Comparison of ENCODE assay signal across 16 cellular contexts in the genomic region with DNA sequence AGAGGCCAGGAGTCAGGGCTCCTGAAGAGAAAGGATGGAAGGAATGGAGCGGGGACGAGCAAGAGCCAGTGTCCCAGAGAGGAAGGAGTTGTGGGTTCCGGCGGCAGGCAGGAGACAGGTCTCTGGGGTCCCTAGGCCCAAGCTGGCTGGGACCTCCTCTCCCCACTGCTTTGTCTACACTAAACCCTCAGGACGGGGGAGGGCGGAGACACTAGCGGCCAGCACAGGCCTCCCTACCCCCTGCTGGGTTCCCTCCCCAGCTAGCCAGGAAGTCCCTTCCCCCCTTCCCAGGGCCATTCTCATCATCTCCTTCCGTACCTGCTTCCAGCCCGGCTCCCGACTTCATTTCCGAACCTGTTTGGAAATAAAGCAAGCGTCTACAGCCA.
A peak's percentile ranks its signal among the peaks of the same experiment; 100 is the strongest.
DNase-seq lines count a peak whose midpoint lies in the region; ATAC-seq, FAIRE-seq and TF ChIP-seq lines count a peak whose summit lies in the region.
"Had no signal": no experiment of that assay in that cellular context is flagged by ENCODE, and none has a peak within 500 bp of the region (broad histone marks: within the 10 kb centered on the region; RNA-seq: fewer than 3 reads in every experiment).

No MANE protein-coding gene starts in this region.

- no peak overlapping the region; the same call in none of the 2 replicates for H3K18ac ChIP-seq in H1 (ENCODE audit: extremely low read depth, low read length)

- no peak overlapping the region for H3K4me2 ChIP-seq in HepG2 (ENCODE audit: low read depth, low read length)
- 0 out of 4 replicates have a peak overlapping the region, but pooled peaks of 1 of the 2 experiments have one; percentile 14 for H3K4me2 ChIP-seq in H1 (ENCODE audit: insufficient read depth in 1 of 2, low read depth in 2 of 2, low read length in 2 of 2)
- H3K4me2 ChIP-seq: A549 had no signal

- H4K8ac ChIP-seq in H1 (ENCODE audit: extremely low read depth, insufficient read depth, low read length), result peak overlapping the region; percentile 45; the same call in 1 of the 2 replicates

- H3K4me1 Mint-ChIP-seq in T-helper 2 cell treated with Interferon-gamma antibody and Interleukin-4, amounts not matched to agents 5 μg/mL and 100 μg/mL, for 36 hours (ENCODE audit: low read depth), result no peaks in the 10 kb centered on the region

- H3K4me3 Mint-ChIP-seq in T-helper 2 cell treated with Interferon-gamma antibody and Interleukin-4, amounts not matched to agents 5 μg/mL and 100 μg/mL, for 36 hours, result no peak overlapping the region

- peak overlapping the region; percentile 90; the same call in 1 of the 2 replicates for H2BK12ac ChIP-seq in H1 (ENCODE audit: low read depth, low read length)

- no peaks in the 10 kb centered on the region for H3K36me3 ChIP-seq in right lobe of liver
- H3K36me3 ChIP-seq in HepG2 (replicated peaks in 1 of 2; ENCODE audit: control insufficient read depth in 1 of 2, insufficient read depth in 2 of 2, low read length in 2 of 2), result no peaks in the 10 kb centered on the region
- H3K36me3 ChIP-seq in H1 (ENCODE audit: control insufficient read depth in 2 of 4, insufficient read depth in 4 of 4, low read length in 3 of 4), result no peaks in the 10 kb centered on the region
- H3K36me3 ChIP-seq in spleen, result no peaks in the 10 kb centered on the region

- FAIRE-seq in HepG2 (lab: Jason Lieb, UNC), result no peak
- FAIRE-seq in H1 (lab: Jason Lieb, UNC), result no peak
- FAIRE-seq: A549 had no signal

- intact Hi-C loops in right lobe of liver (cut with DNase I), result no loop called here
- intact Hi-C loops in HepG2 (cut with micrococcal nuclease; ENCODE audit: unreplicated experiment), result no loop called here
- intact Hi-C loops in spleen (cut with DNase I; ENCODE audit: low total_unique reads), result loop anchor here (5.0 kb wide), 1 partner anchor 47 kb away; no protein-coding TSS in a partner anchor

- WGBS in right lobe of liver (ENCODE audit: insufficient coverage, low coverage, low lambda C conversion rate, missing lambda C conversion rate), result 70% methylated on average over 4 of the region's 12 CpGs
- WGBS in HepG2 (ENCODE audit: low lambda C conversion rate), result 50% methylated on average over 10 of the region's 12 CpGs
- 84% methylated on average over 6 of the region's 12 CpGs; no CpG with 5 or more reads in 1 of the 2 experiments for WGBS in H1 (ENCODE audit: extremely low coverage in 1 of 2, insufficient coverage in 1 of 2, insufficient read length in 1 of 2, insufficient replicate concordance in 2 of 2, low coverage in 1 of 2, low lambda C conversion rate in 2 of 2, missing lambda C conversion rate in 1 of 2), 2 experiments
- WGBS in spleen, 5 donors, result 67 to 80% (median 70%) methylated on average over 11 to 12 of the region's 12 CpGs

- H4K91ac ChIP-seq in H1 (replicated peaks; ENCODE audit: insufficient read length, low read length), result no peak overlapping the region

- H3K14ac ChIP-seq in H1 (ENCODE audit: insufficient read length), result no peak overlapping the region

- peak overlapping the region; percentile 60; the same call in 1 of the 2 replicates for H2BK5ac ChIP-seq in H1 (ENCODE audit: low read depth, low read length)

- no peak overlapping the region for H3K23ac ChIP-seq in H1 (ENCODE audit: insufficient read length)

- no peaks in the 10 kb centered on the region for H3K27me3 Mint-ChIP-seq in T-helper 2 cell treated with Interferon-gamma antibody and Interleukin-4, amounts not matched to agents 5 μg/mL and 100 μg/mL, for 36 hours (ENCODE audit: low read depth)

- peak overlapping the region; percentile 3 for H3K4ac ChIP-seq in H1 (replicated peaks; ENCODE audit: insufficient read length, low read depth, low read length)

- H2AK5ac ChIP-seq in H1 (ENCODE audit: low read depth, low read length), result no peak overlapping the region; the same call in 1 of the 2 replicates

- TF ChIP-seq CTCF in right lobe of liver (IDR thresholded peaks at IDR 0.05), result no peak
- no peak for TF ChIP-seq CTCF in HepG2 (CRISPR knock-in tag; IDR thresholded peaks at IDR 0.05)
- no peak for TF ChIP-seq CTCF in RWPE1 (conservative IDR thresholded peaks at IDR 0.05; ENCODE audit: low read depth)
- no peak for TF ChIP-seq CTCF in H1 (IDR thresholded peaks at IDR 0.05; ENCODE audit: control extremely low read depth in 1 of 3, insufficient read depth in 1 of 3, low read depth in 1 of 3, low read length in 3 of 3)
- TF ChIP-seq CTCF in spleen (IDR thresholded peaks at IDR 0.05 in 8 of 11, conservative IDR thresholded peaks at IDR 0.05 in 3 of 11), result no peak

- H3K4me1 ChIP-seq in right lobe of liver (no peaks in the 10 kb centered on the region), HepG2 (ENCODE audit: insufficient read depth, low read length) (no peaks in the 10 kb centered on the region), H1 (replicated peaks in 1 of 4; ENCODE audit: control insufficient read depth in 3 of 4, insufficient read depth in 4 of 4, low read length in 3 of 4) (peaks cover 0 to 18% (median 6%) of the 10 kb centered on the region in 4 experiments; a peak in 5 of 7 replicates), spleen (peaks cover 8 to 75% (median 34%) of the 10 kb centered on the region in 6 donors)

- H3K27ac Mint-ChIP-seq in T-helper 2 cell treated with Interferon-gamma antibody and Interleukin-4, amounts not matched to agents 5 μg/mL and 100 μg/mL, for 36 hours, result no peak overlapping the region

- H3K4me3 ChIP-seq in right lobe of liver (no peak overlapping the region), HepG2 (replicated peaks in 1 of 3; ENCODE audit: insufficient read depth in 1 of 3, low read depth in 2 of 3, low read length in 3 of 3) (no peak overlapping the region), H1 (ENCODE audit: extremely low read depth in 1 of 4, insufficient read depth in 2 of 4, low read depth in 3 of 4, low read length in 4 of 4) (no peak overlapping the region), spleen (no peak overlapping the region)
- H3K4me3 ChIP-seq: A549 had no signal

- DNase-seq in right lobe of liver (no peak), HepG2 (ENCODE audit: low spot score) (no peak), RWPE1 (ENCODE audit: low spot score) (no peak), H1 (ENCODE audit: low read depth in 1 of 2, low spot score in 2 of 2) (no peak), spleen (no peak), HEK293T (ENCODE audit: extremely low spot score) (no peak), CD1c-positive myeloid dendritic cell (ENCODE audit: extremely low spot score) (no peak)
- DNase-seq in T-helper 2 cell treated with Interferon-gamma antibody and Interleukin-4, amounts not matched to agents 5 μg/mL and 100 μg/mL, for 36 hours (ENCODE audit: low spot score), result no peak
- DNase-seq: COR-L47, H9, NCI-H1436, NCI-H2029 treated with DMSO at 0.1 percent for 48 hours, NCI-H2171 treated with DMSO at 0.1 percent for 48 hours, NCI-H82 had no signal

- no peak for TF ChIP-seq EP300 in HepG2 (IDR thresholded peaks at IDR 0.05; ENCODE audit: low read depth in 2 of 2, low read length in 2 of 2)
- no peak for TF ChIP-seq EP300 in HepG2 (CRISPR knock-in tag; IDR thresholded peaks at IDR 0.05; ENCODE audit: borderline replicate concordance)
- TF ChIP-seq EP300 in H1 (IDR thresholded peaks at IDR 0.05; ENCODE audit: borderline replicate concordance in 1 of 2, low read depth in 2 of 2, low read length in 2 of 2), result no peak

- H2BK15ac ChIP-seq in H1 (ENCODE audit: low read length), result 0 out of 2 replicates have a peak overlapping the region, but pooled peaks have one; percentile 16

- 0 out of 2 replicates have a peak, but pooled peaks cover 3% of the 10 kb centered on the region for H3K23me2 ChIP-seq in H1 (ENCODE audit: low read depth, low read length)

- H3K9me3 ChIP-seq in right lobe of liver, result no peaks in the 10 kb centered on the region
- no peaks in the 10 kb centered on the region for H3K9me3 ChIP-seq in HepG2 (ENCODE audit: low read length)
- H3K9me3 ChIP-seq in H1 (ENCODE audit: insufficient read depth in 2 of 2, low read depth in 1 of 2, low read length in 1 of 2), result no peaks in the 10 kb centered on the region
- no peaks in the 10 kb centered on the region for H3K9me3 ChIP-seq in spleen
- H3K9me3 ChIP-seq: A549 had no signal

- ATAC-seq in right lobe of liver (peak in 3 of 4 donors; percentile 14 to 42 (median 18)), HepG2 (no peak)
- ATAC-seq: A549 had no signal

- H3K79me2 ChIP-seq in HepG2 (ENCODE audit: insufficient read depth, low read length), result no peaks in the 10 kb centered on the region
- no peaks in the 10 kb centered on the region; a peak in 1 of 4 replicates for H3K79me2 ChIP-seq in H1 (ENCODE audit: control insufficient read depth in 1 of 2, insufficient read depth in 2 of 2, low read length in 2 of 2)

- no TSS peak for BruUV-seq in HepG2 (replicated peaks; lab: Mats Ljungman, UMichigan)

- H2BK20ac ChIP-seq in H1 (ENCODE audit: low read length), result no peak overlapping the region; the same call in 1 of the 2 replicates

- H3K9ac ChIP-seq in HepG2 (ENCODE audit: insufficient read depth, low read depth, low read length) (no peak overlapping the region), H1 (replicated peaks in 1 of 4; ENCODE audit: extremely low read depth in 1 of 4, low read depth in 3 of 4, low read length in 3 of 4) (no peak overlapping the region)

- POLR2A ChIA-PET in HepG2 (lab: Yijun Ruan, JAX) (no interaction called here), RWPE1 (lab: Yijun Ruan, JAX; ENCODE audit: low non-redundant PET) (no interaction called here), H1 (lab: Charles Lee; ENCODE audit: partially characterized antibody) (no interaction called here), HEK293T (lab: Yijun Ruan, JAX) (no interaction called here)

- H3K27ac ChIP-seq in right lobe of liver, result no peak overlapping the region
- no peak overlapping the region for H3K27ac ChIP-seq in HepG2 (ENCODE audit: extremely low read length, insufficient read depth, low read length)
- peak overlapping the region; percentile 15; the same call in 1 of the 2 replicates for H3K27ac ChIP-seq in RWPE1
- no peak overlapping the region for H3K27ac ChIP-seq in H1 (ENCODE audit: low read depth, low read length)
- H3K27ac ChIP-seq in spleen, result peak overlapping the region in 6 of 8 donors; percentile 42 to 84 (median 74)
- H3K27ac ChIP-seq: A549, C4-2B had no signal

- H3K56ac ChIP-seq in H1 (replicated peaks; ENCODE audit: insufficient read length, low read depth, low read length), result no peak overlapping the region

- in situ Hi-C loops in HepG2 (cut with HindIII; ENCODE audit: extremely low pct_ligation_motif_present, low pct_unique_long_range_greater_than_20kb), result loop anchor here (10.0 to 25.0 kb wide), 2 partner anchors 910 to 1727 kb away; no protein-coding TSS in a partner anchor

- peaks cover 2% of the 10 kb centered on the region; the same call in 1 of the 2 replicates for H3K79me1 ChIP-seq in H1 (ENCODE audit: low read depth, low read length)

- H3K27me3 ChIP-seq in right lobe of liver (no peaks in the 10 kb centered on the region), HepG2 (ENCODE audit: control insufficient read depth in 1 of 2, insufficient read depth in 2 of 2, low read length in 2 of 2) (peaks cover 0 to 7% of the 10 kb centered on the region in 2 experiments; a peak in 2 of 5 replicates), H1 (replicated peaks in 1 of 4; ENCODE audit: control insufficient read depth in 3 of 4, extremely low read depth in 1 of 4, insufficient read depth in 3 of 4, low read length in 3 of 4) (no peaks in the 10 kb centered on the region), spleen (replicated peaks in 1 of 7) (peaks cover 0 to 5% (median 0%) of the 10 kb centered on the region in 7 donors)

- TF ChIP-seq POLR2A in right lobe of liver (IDR thresholded peaks at IDR 0.05) (no peak), HepG2 (IDR thresholded peaks at IDR 0.05; ENCODE audit: insufficient read depth in 1 of 2, low read depth in 2 of 2, low read length in 2 of 2) (no peak), H1 (IDR thresholded peaks at IDR 0.05; ENCODE audit: control extremely low read depth in 1 of 2, low read depth in 2 of 2, low read length in 2 of 2) (no peak), spleen (IDR thresholded peaks at IDR 0.05) (no peak)

- CTCF ChIA-PET in HepG2 (lab: Yijun Ruan, JAX; ENCODE audit: low intra/inter-chr PET ratio, low total read pairs), result no interaction called here
- CTCF ChIA-PET in RWPE1 (lab: Yijun Ruan, JAX), result no interaction called here
- CTCF ChIA-PET in H1 (lab: Charles Lee; ENCODE audit: partially characterized antibody), result interaction anchor here (1.1 to 6.5 kb wide), 5 partner anchors 11 to 140 kb away, joined by 3 to 31 read pairs (median 6); no protein-coding TSS in a partner anchor
- CTCF ChIA-PET in HEK293T (lab: Yijun Ruan, JAX), result no interaction called here

- no peak overlapping the region for H4K5ac ChIP-seq in H1 (ENCODE audit: insufficient read length, low read depth, low read length)

- H3K36me3 Mint-ChIP-seq in T-helper 2 cell treated with Interferon-gamma antibody and Interleukin-4, amounts not matched to agents 5 μg/mL and 100 μg/mL, for 36 hours (ENCODE audit: low read depth), result no peaks in the 10 kb centered on the region

- no peak overlapping the region for H2AFZ ChIP-seq in HepG2 (ENCODE audit: low read length)
- H2AFZ ChIP-seq in H1 (ENCODE audit: low read length), result no peak overlapping the region

- no peaks in the 10 kb centered on the region for H3K9me3 Mint-ChIP-seq in T-helper 2 cell treated with Interferon-gamma antibody and Interleukin-4, amounts not matched to agents 5 μg/mL and 100 μg/mL, for 36 hours
- H3K9me3 Mint-ChIP-seq: H9 had no signal

- no peak for TF ChIP-seq RAD21 in HepG2 (CRISPR knock-in tag; IDR thresholded peaks at IDR 0.05)
- TF ChIP-seq RAD21 in H1 (IDR thresholded peaks at IDR 0.05 in 1 of 2, conservative IDR thresholded peaks at IDR 0.05 in 1 of 2; ENCODE audit: low read depth in 2 of 2, low read length in 2 of 2), result no peak

- H4K20me1 ChIP-seq in HepG2 (ENCODE audit: insufficient read depth, low read length) (no peaks in the 10 kb centered on the region), H1 (replicated peaks in 1 of 2; ENCODE audit: control insufficient read depth in 1 of 2, insufficient read depth in 2 of 2, low read length in 2 of 2) (peaks cover 0 to 5% of the 10 kb centered on the region in 2 experiments)

- no peak overlapping the region for H2BK120ac ChIP-seq in H1 (replicated peaks; ENCODE audit: low read depth, low read length)

Comparison
In these comparisons a context has a peak if more than half of its experiments do, and no peak if none do; other contexts are left out.
1. H3K27ac ChIP-seq: peak in RWPE1 (single experiment) and spleen (6 of 8); none in right lobe of liver (0 of 3), HepG2 (single experiment) and H1 (single experiment).